ENCODE assay signal across 8 cellular contexts in the genomic region with DNA sequence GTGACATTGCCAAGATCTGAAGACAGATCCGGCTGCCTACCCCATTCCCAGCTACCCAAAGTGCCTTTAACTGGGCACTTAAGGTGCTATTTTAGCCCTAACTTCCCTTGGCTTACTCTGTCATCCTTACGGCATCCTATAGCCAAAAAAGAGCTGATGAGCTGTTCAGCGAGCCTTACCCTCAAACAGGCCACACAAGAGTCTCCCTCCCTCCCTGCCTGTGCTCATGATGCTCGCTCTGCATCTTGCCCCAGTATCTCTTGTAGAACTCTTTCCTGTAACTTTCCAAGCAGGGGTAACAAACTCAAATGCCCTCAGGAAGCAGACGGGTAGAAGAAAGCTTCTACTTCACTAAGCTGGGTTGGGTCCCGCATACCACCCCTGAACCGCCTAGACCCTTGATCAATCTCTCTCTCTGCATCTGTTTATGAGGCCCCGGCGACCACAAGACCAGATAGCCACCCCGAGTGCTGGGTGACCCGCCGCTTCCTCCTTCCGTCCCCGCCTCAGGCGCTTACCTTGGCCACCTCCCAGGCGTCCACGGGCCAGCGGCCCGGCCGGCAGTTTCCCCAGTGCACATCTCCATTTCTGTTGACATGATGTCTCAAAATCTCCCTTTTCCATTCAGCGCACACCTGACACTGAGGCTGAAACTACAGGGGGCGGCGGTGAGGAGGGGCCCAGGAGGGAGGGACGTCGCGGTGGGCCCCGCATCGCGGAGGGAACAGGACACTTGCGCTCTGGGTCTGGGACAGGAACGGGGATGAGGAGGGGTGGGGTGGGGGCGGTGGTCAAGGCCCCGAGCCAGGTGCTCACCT. TPM values are rescaled to one million over a fixed set of nuclear protein-coding genes. Genes with fewer than 3 reads are reported as not detected.
DNase-seq lines count a peak whose midpoint lies in the region; ATAC-seq and TF ChIP-seq lines count a peak whose summit lies in the region.

No MANE protein-coding gene starts in this region.

- H3K9ac ChIP-seq in duodenal mucosa (ENCODE audit: low read depth in 1 of 2, low read length in 2 of 2): peak overlapping the region; percentile 76 to 77

- DNase-seq in Daoy (ENCODE audit: low read depth): peak; percentile 19
- DNase-seq in LHCN-M2 (ENCODE audit: low read depth): peak; percentile 25
- DNase-seq in activated CD4-positive, alpha-beta T cell treated with anti-CD3 and anti-CD28 coated beads for 48 hours: peak; percentile 25
- DNase-seq in right lobe of liver: peak; percentile 54 to 80 (median 64)
- peak in 5 of 6 experiments; percentile 4 to 58 (median 33) for DNase-seq in stimulated activated naive CD4-positive, alpha-beta T cell (lab: John Stamatoyannopoulos, UW)
- DNase-seq in NCI-H226: no peak

- intact Hi-C loops in right lobe of liver (cut with DNase I): no loop called here

- H3K4me1 ChIP-seq in duodenal mucosa (ENCODE audit: control insufficient read depth in 1 of 2, insufficient read depth in 2 of 2, low read length in 2 of 2) (peaks cover 5 to 14% of the 10 kb centered on the region in 2 donors), right lobe of liver (peaks cover 0 to 22% (median 6%) of the 10 kb centered on the region in 4 donors)

- H3K9me3 ChIP-seq in duodenal mucosa (ENCODE audit: control insufficient read depth in 1 of 2, low read length in 2 of 2) (no peaks in the 10 kb centered on the region), right lobe of liver (no peaks in the 10 kb centered on the region)

- TF ChIP-seq POLR2A in right lobe of liver (IDR thresholded peaks at IDR 0.05): no peak

- H3K4me3 ChIP-seq in duodenal mucosa (ENCODE audit: low read depth in 1 of 2, low read length in 2 of 2) (peak overlapping the region; percentile 80 to 86), right lobe of liver (peak overlapping the region; percentile 76 to 85 (median 78))

- peak; percentile 33 for ATAC-seq in GM21737 (IDR thresholded peaks at IDR 0.05; ENCODE audit: unreplicated experiment)
- peak; percentile 40 to 61 (median 60) for ATAC-seq in right lobe of liver

- H3K27me3 ChIP-seq in duodenal mucosa (ENCODE audit: control insufficient read depth in 1 of 2, insufficient read depth in 2 of 2, low read length in 2 of 2) (no peaks in the 10 kb centered on the region), right lobe of liver (no peaks in the 10 kb centered on the region)

- H3K36me3 ChIP-seq in duodenal mucosa (ENCODE audit: control insufficient read depth in 1 of 2, insufficient read depth in 2 of 2, low read length in 2 of 2): peaks cover 0 to 5% of the 10 kb centered on the region in 2 donors
- no peaks in the 10 kb centered on the region for H3K36me3 ChIP-seq in right lobe of liver

- peak overlapping the region; percentile 78 for H3K27ac ChIP-seq in duodenal mucosa (ENCODE audit: low read depth, low read length)
- peak overlapping the region; percentile 49 to 82 (median 76) for H3K27ac ChIP-seq in right lobe of liver

- no peak for TF ChIP-seq CTCF in right lobe of liver (IDR thresholded peaks at IDR 0.05)

- 15% methylated on average over 30 of the region's 33 CpGs for WGBS in right lobe of liver (ENCODE audit: insufficient coverage, low coverage, low lambda C conversion rate, missing lambda C conversion rate)

RNA-seq across cellular contexts. Expression of gene CXorf38, which starts 0.7 kb away (rescaled TPM):
- 15.0 and 19.8 TPM in 2 replicates for total RNA-seq in Daoy (2014; rRNA removed; shearing (Covaris generic))
- total RNA-seq in LHCN-M2 (2014; rRNA removed): 22.6 and 22.9 TPM in 2 replicates
- polyA plus RNA-seq in LHCN-M2 (2012): 9.5 TPM
- 10 to 100 TPM in 2 of 6 experiments, 1 to 10 TPM in 4; 4.8 to 13.9 (median 7.9) TPM for total RNA-seq in right lobe of liver

RNA-seq across cellular contexts. Expression of gene MPC1L, which starts 23.5 kb away (rescaled TPM):
- total RNA-seq in Daoy (2014; rRNA removed; shearing (Covaris generic)): not detected in 2 replicates
- total RNA-seq in LHCN-M2 (2014; rRNA removed) (not detected in 2 replicates), right lobe of liver (not detected)
- not detected for polyA plus RNA-seq in LHCN-M2 (2012)
